8 cellular contexts compared by ENCODE assay signal in the genomic region with DNA sequence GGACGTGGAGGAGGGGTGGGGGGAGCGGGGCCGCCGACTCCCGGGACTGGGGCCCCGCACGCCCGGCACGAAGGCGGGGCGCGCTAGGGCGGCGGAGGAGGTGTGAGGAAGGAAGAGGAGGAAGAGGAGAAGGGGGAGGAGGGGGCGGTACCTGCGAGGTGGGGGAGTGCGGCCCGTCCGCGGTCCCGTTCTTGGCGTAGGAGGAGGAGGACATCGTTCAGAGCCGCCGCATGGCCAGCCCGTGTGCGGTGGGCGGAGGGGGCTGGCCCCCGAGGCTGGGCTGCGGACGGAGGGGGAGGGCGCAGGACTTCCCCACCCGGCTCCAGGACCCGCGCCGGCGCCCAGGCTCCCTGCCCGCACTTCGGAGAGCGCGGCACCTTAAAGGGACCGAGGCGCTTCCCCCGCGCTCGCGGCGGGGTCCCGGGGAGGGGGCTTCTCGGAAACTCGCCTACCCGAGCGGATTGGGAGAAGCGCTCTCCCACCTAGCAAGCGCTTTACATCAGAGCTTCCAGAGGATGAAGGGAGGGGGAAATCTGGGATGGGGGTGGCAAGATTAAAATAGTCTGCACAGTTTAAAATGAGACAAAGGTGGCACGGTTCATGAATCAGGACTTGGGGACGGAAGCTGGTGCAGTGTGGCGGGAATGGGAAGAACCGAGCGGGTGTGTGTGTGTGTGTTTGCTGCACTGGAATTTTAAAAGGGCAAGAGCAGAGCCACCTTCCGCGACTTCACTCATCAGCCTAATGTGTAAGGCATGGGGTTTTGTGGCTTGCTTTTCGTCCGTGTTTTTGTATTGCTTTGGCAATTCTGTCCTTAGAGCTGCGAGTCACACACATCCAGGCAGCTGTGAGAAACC. TPM values are rescaled to one million over a fixed set of nuclear protein-coding genes. Genes with fewer than 3 reads are reported as not detected.
DNase-seq lines count a peak whose midpoint lies in the region; ATAC-seq and TF ChIP-seq lines count a peak whose summit lies in the region.

A gene (minus strand): TSS at position 247 of the 857 bp plus-strand sequence.

- ATAC-seq in GM18868 (IDR thresholded peaks at IDR 0.05; ENCODE audit: unreplicated experiment) = peak; percentile 42
- no peak for ATAC-seq in gastrocnemius medialis

- peak within 1 kb of the TSS; percentile 8 for H3K27ac ChIP-seq in hepatocyte
- H3K27ac ChIP-seq in gastrocnemius medialis = no peak within 1 kb of the TSS

- DNase-seq in Ammon's horn (ENCODE audit: low spot score) (peak; percentile 9), M059J (ENCODE audit: low read depth) (peak; percentile 28), adipocyte (ENCODE audit: low read depth) (peak; percentile 40), hepatocyte (ENCODE audit: low spot score) (peak; percentile 39), gastrocnemius medialis (no peak), NCI-H2107 treated with DMSO at 0.1 percent for 48 hours (lab: John Stamatoyannopoulos, UW; ENCODE audit: unreplicated experiment) (no peak)
- DNase-seq in effector CD4-positive, alpha-beta T cell = no peak

- H3K9me3 ChIP-seq in adipocyte (ENCODE audit: control insufficient read depth, low read length) (no peaks in the 10 kb centered on the region), hepatocyte (ENCODE audit: low read depth) (no peaks in the 10 kb centered on the region), gastrocnemius medialis (no peaks in the 10 kb centered on the region)

- intact Hi-C loops in gastrocnemius medialis (cut with DNase I; ENCODE audit: low total_unique reads) = no loop called here

- in situ Hi-C loops in gastrocnemius medialis (cut with MboI; ENCODE audit: low sequenced_read_pairs in 4 of 4) = no loop called here

- H2AFZ ChIP-seq in hepatocyte = peak within 1 kb of the TSS; percentile 80

- H3K9ac ChIP-seq in adipocyte (ENCODE audit: low read length) = peak within 1 kb of the TSS; percentile 79

- H3K4me3 ChIP-seq in adipocyte (ENCODE audit: low read length) = peak within 1 kb of the TSS; percentile 78
- H3K4me3 ChIP-seq in hepatocyte = peak within 1 kb of the TSS; percentile 90
- H3K4me3 ChIP-seq in gastrocnemius medialis = peak within 1 kb of the TSS; percentile 62 to 71 (median 64)

- H3K36me3 ChIP-seq in adipocyte (ENCODE audit: control insufficient read depth, insufficient read depth, low read length, severe bottlenecking) (no peaks in the 10 kb centered on the region), hepatocyte (replicated peaks; ENCODE audit: insufficient read depth, low read depth) (no peaks in the 10 kb centered on the region), gastrocnemius medialis (no peaks in the 10 kb centered on the region)

- no peaks in the 10 kb centered on the region for H4K20me1 ChIP-seq in hepatocyte (ENCODE audit: insufficient read depth, poor library complexity, severe bottlenecking)

- H3K4me1 ChIP-seq in adipocyte (ENCODE audit: control insufficient read depth, insufficient read depth, low read length) = peaks cover 12% of the 10 kb centered on the region
- no peaks in the 10 kb centered on the region for H3K4me1 ChIP-seq in hepatocyte (ENCODE audit: insufficient read depth)
- peaks cover 7 to 22% of the 10 kb centered on the region in 2 donors for H3K4me1 ChIP-seq in gastrocnemius medialis

- H3K27me3 ChIP-seq in adipocyte (replicated peaks; ENCODE audit: control insufficient read depth, insufficient read depth, low read length) (peaks cover 19% of the 10 kb centered on the region), hepatocyte (peaks cover 25% of the 10 kb centered on the region), gastrocnemius medialis (peaks cover 24 to 47% (median 24%) of the 10 kb centered on the region in 3 donors)

- TF ChIP-seq POLR2A in gastrocnemius medialis (IDR thresholded peaks at IDR 0.05) = no peak

- peak within 1 kb of the TSS; percentile 99 for H3K4me2 ChIP-seq in hepatocyte

- TF ChIP-seq CTCF in hepatocyte (IDR thresholded peaks at IDR 0.05; ENCODE audit: poor library complexity) (no peak), gastrocnemius medialis (IDR thresholded peaks at IDR 0.05 in 4 of 5, conservative IDR thresholded peaks at IDR 0.05 in 1 of 5) (no peak)

- WGBS in hepatocyte (ENCODE audit: low lambda C conversion rate, missing lambda C conversion rate) = 3% methylated on average over 27 of the region's 65 CpGs

- no peaks in the 10 kb centered on the region for H3K79me2 ChIP-seq in hepatocyte

- H3K9me2 ChIP-seq in hepatocyte (replicated peaks; ENCODE audit: insufficient read depth) = no peaks in the 10 kb centered on the region

RNA-seq across cellular contexts. Expression of the gene that starts here (rescaled TPM):
- total RNA-seq in M059J (2014; rRNA removed; shearing (Covaris generic)) = 0.12 TPM in 1 of 2 replicates, not detected in the other
- total RNA-seq in hepatocyte (4.0 and 4.1 TPM in 2 replicates), gastrocnemius medialis (under 1 TPM; 0.04 to 0.56 (median 0.36) TPM)
- 0.85 and 1.8 TPM in 2 replicates for polyA plus RNA-seq in hepatocyte

Comparison
In these comparisons a context has a peak if more than half of its experiments do, and no peak if none do; other contexts are left out.
1. Peak in DNase-seq in M059J; RNA of the gene not detected or under 1 TPM.
2. DNase-seq: peak in Ammon's horn (single experiment), adipocyte (single experiment) and hepatocyte (single experiment); none in gastrocnemius medialis (0 of 2), effector CD4-positive, alpha-beta T cell (single experiment) and NCI-H2107 treated with DMSO at 0.1 percent for 48 hours (single experiment).
3. Peak in every context shown above with its lines, with median percentiles within 50 percentile points of each other: H3K4me3 ChIP-seq.